8 cellular contexts compared by ENCODE assay signal in the genomic region with DNA sequence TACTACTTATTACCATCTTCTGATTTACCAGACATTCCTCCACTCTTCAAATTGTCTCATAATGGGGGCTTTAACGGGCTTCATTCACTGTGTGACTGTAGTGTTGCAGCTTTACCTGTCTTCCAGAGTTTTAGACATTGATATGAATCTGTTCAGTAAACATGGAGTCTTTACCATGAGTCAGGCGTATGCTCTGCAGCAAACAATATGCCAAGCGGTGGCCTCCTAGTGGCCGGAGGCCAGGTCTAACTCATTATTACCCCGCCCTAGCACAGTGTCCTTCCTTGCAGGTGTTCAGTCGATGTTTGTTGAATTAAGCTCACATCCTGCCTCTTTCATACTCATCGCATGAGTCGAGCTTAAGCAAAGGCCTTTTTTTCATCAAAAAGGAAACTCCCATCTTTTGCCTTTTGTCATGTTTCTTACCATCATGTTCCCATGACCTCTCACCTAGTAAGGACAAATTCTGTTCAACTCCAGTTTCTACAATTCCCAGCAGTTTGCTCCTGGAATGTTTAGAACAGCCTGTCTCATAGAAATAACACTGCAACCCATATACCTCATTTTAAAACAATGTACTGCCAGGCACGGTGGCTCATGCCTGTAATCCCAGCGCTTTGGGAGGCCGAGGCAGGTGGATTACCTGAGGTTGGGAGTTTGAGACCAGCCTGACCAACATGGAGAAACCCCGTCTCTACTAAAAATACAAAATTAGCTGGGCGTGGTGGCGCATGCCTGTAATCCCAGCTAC. TPM values are rescaled to one million over a fixed set of nuclear protein-coding genes. Genes with fewer than 3 reads are reported as not detected.
DNase-seq lines count a peak whose midpoint lies in the region; ATAC-seq, FAIRE-seq and TF ChIP-seq lines count a peak whose summit lies in the region.

No MANE protein-coding gene starts in this region.

- no peak for ATAC-seq in GM21367 (IDR thresholded peaks at IDR 0.05; ENCODE audit: unreplicated experiment)

- TF ChIP-seq CTCF in GM10266 (IDR thresholded peaks at IDR 0.05; ENCODE audit: control insufficient read depth, insufficient read depth, low read depth, missing control alignments), result peak; percentile 28

- DNase-seq in GM10266 (ENCODE audit: extremely low spot score) (no peak), cerebellar cortex (ENCODE audit: low spot score) (peak; percentile 62), mucosa of gallbladder (ENCODE audit: low spot score) (peak; percentile 57), occipital lobe (lab: John Stamatoyannopoulos, UW) (no peak), OCI-M2 (lab: John Stamatoyannopoulos, UW; ENCODE audit: unreplicated experiment) (no peak)

- FAIRE-seq in TTC549 (lab: Jason Lieb, UNC), result peak; percentile 76

- TF ChIP-seq RAD21 in Ishikawa (IDR thresholded peaks at IDR 0.05; ENCODE audit: low read depth), result peak; percentile 53; the same call in 1 of the 2 replicates

- no peak; the same call in 1 of the 2 replicates for TF ChIP-seq EP300 in Ishikawa (IDR thresholded peaks at IDR 0.05; ENCODE audit: borderline replicate concordance)

TF ChIP-seq in Ishikawa, 13 proteins besides CTCF, POLR2A, EP300 and RAD21:
- peak; percentile 76 for TF ChIP-seq YY1 (IDR thresholded peaks at IDR 0.05; ENCODE audit: low read depth)
- TF ChIP-seq TAF1 (IDR thresholded peaks at IDR 0.05; ENCODE audit: low read depth), result no peak
- TF ChIP-seq NFIC (IDR thresholded peaks at IDR 0.05), result 0 out of 2 replicates have a peak, but pooled peaks have one; percentile 21

RNA-seq across cellular contexts. Expression of gene TUBD1, which starts 39.4 kb away (rescaled TPM):
- total RNA-seq in mucosa of gallbladder (8.6 TPM), occipital lobe (9.8 TPM)

RNA-seq across cellular contexts. Expression of gene RPS6KB1, which starts 39.6 kb away (rescaled TPM):
- total RNA-seq in mucosa of gallbladder, result 27.3 TPM
- 50.1 TPM for total RNA-seq in occipital lobe

Comparison
In these comparisons a context has a peak if more than half of its experiments do, and no peak if none do; other contexts are left out.
1. DNase-seq: peak in cerebellar cortex (single experiment) and mucosa of gallbladder (single experiment); none in GM10266 (single experiment), occipital lobe (single experiment) and OCI-M2 (single experiment).